In genomic region chr2:45851576-45852304, GRCh38 we compare ENCODE assay signal across 10 cellular contexts.
A peak's percentile ranks its signal among the peaks of the same experiment; 100 is the strongest.
DNase-seq lines count a peak whose midpoint lies in the region; ATAC-seq, FAIRE-seq and TF ChIP-seq lines count a peak whose summit lies in the region.
"Had no signal": no experiment of that assay in that cellular context is flagged by ENCODE, and none has a peak within 500 bp of the region (broad histone marks: within the 10 kb centered on the region; RNA-seq: fewer than 3 reads in every experiment).

No MANE protein-coding gene starts in this region.

- DNase-seq in G401 (ENCODE audit: low spot score): peak; percentile 70
- DNase-seq in NCI-H345 treated with DMSO at 0.1 percent for 48 hours (lab: John Stamatoyannopoulos, UW; ENCODE audit: unreplicated experiment): peak; percentile 83
- peak; percentile 52 for DNase-seq in choroid plexus epithelial cell (ENCODE audit: low read depth)
- peak; percentile 13 to 67 for DNase-seq in gastrocnemius medialis
- DNase-seq in D721Med (ENCODE audit: insufficient read length, low spot score): no peak
- no peak for DNase-seq in NCI-H1694 (lab: John Stamatoyannopoulos, UW)
- DNase-seq in retina: no peak
- DNase-seq: activated effector memory CD4-positive, alpha-beta T cell treated with Interleukin-2 at 50 U/mL for 16 hours; WERI-Rb-1 had no signal

- intact Hi-C loops in gastrocnemius medialis (cut with DNase I; ENCODE audit: low total_unique reads): no loop called here

- no peak for FAIRE-seq in D721Med (lab: Jason Lieb, UNC)

- H3K4me1 ChIP-seq in gastrocnemius medialis: peaks cover 4 to 36% of the 10 kb centered on the region in 2 donors

- peak; percentile 79 to 91 for ATAC-seq in gastrocnemius medialis

- no peaks in the 10 kb centered on the region for H3K36me3 ChIP-seq in gastrocnemius medialis
- H3K36me3 ChIP-seq: WERI-Rb-1 had no signal

- H3K9me3 ChIP-seq in gastrocnemius medialis: no peaks in the 10 kb centered on the region

- TF ChIP-seq POLR2A in gastrocnemius medialis (IDR thresholded peaks at IDR 0.05): no peak

- no peak overlapping the region for H3K4me3 ChIP-seq in choroid plexus epithelial cell (ENCODE audit: low read depth, low read length)
- H3K4me3 ChIP-seq in gastrocnemius medialis: no peak overlapping the region

- in situ Hi-C loops in G401 (cut with HindIII; ENCODE audit: low sequenced_read_pairs) (no loop called here), gastrocnemius medialis (cut with MboI; ENCODE audit: low sequenced_read_pairs in 4 of 4) (no loop called here)

- peak overlapping the region in 1 of 4 donors; percentile 48 for H3K27ac ChIP-seq in gastrocnemius medialis
- H3K27ac ChIP-seq: parathyroid adenoma, WERI-Rb-1 had no signal

- TF ChIP-seq CTCF in choroid plexus epithelial cell (conservative IDR thresholded peaks at IDR 0.05; ENCODE audit: low read depth, low read length) (no peak), gastrocnemius medialis (IDR thresholded peaks at IDR 0.05 in 4 of 5, conservative IDR thresholded peaks at IDR 0.05 in 1 of 5) (no peak), D721Med (IDR thresholded peaks at IDR 0.05; ENCODE audit: insufficient read depth, missing control alignments) (no peak)

- H3K27me3 ChIP-seq in gastrocnemius medialis: no peaks in the 10 kb centered on the region

Comparison
In these comparisons a context has a peak if more than half of its experiments do, and no peak if none do; other contexts are left out.
1. DNase-seq: peak in G401 (single experiment), NCI-H345 treated with DMSO at 0.1 percent for 48 hours (single experiment), choroid plexus epithelial cell (single experiment) and gastrocnemius medialis (2 of 2); none in D721Med (single experiment), NCI-H1694 (single experiment) and retina (single experiment).